Comparison of ENCODE assay signal across 11 cellular contexts in genomic region chr5:77309140-77309539, GRCh38.
"Had no signal": no experiment of that assay in that cellular context is flagged by ENCODE, and none has a peak within 500 bp of the region (broad histone marks: within the 10 kb centered on the region; RNA-seq: fewer than 3 reads in every experiment).

No MANE protein-coding gene starts in this region.

- H3K4me2 ChIP-seq: GM23338 had no signal

- H3K36me3 ChIP-seq: HAP-1 had no signal

- H3K4me1 ChIP-seq: HAP-1 had no signal

- FAIRE-seq: H1, H54 had no signal

- H3K27ac ChIP-seq: GM23248 had no signal

- ATAC-seq: HCT116 had no signal

- H3K4me3 ChIP-seq: GM23248, GM23338, HAP-1 had no signal

- H3K9me3 ChIP-seq: HAP-1 had no signal

- H2AFZ ChIP-seq: GM23248, GM23338 had no signal

- DNase-seq: GM23248, GOT3, H7, H9, HCEC 1CT, HFFc6 had no signal

- H3K9ac ChIP-seq: GM23248 had no signal
